ENCODE assay signal across 8 cellular contexts in genomic region chr5:119397518-119398380, GRCh38. TPM values are rescaled to one million over a fixed set of nuclear protein-coding genes. Genes with fewer than 3 reads are reported as not detected.
DNase-seq lines count a peak whose midpoint lies in the region; ATAC-seq and TF ChIP-seq lines count a peak whose summit lies in the region.

No MANE protein-coding gene starts in this region.

- TF ChIP-seq CTCF in OCI-LY3 (IDR thresholded peaks at IDR 0.05; ENCODE audit: low read depth, low read length), result no peak

- H4K20me1 ChIP-seq in OCI-LY3 (ENCODE audit: insufficient read depth, low read length), result peaks cover 24% of the 10 kb centered on the region

- no peaks in the 10 kb centered on the region for H3K27me3 ChIP-seq in OCI-LY3 (ENCODE audit: low read depth, low read length)

- no peaks in the 10 kb centered on the region for H3K9me3 Mint-ChIP-seq in activated CD8-positive, alpha-beta memory T cell treated with anti-CD3 and anti-CD28 coated beads, Interleukin-2, amount 10 ng/mL, durations not matched to agents 7 days and 5 days (ENCODE audit: low read depth)

- CTCF ChIA-PET in activated CD8-positive, alpha-beta memory T cell treated with anti-CD3 and anti-CD28 coated beads, Interleukin-2, amount 10 ng/mL, durations not matched to agents 7 days and 5 days (lab: Charles Lee), result interaction anchor here (0.9 to 5.3 kb wide), 4 partner anchors 14 to 83 kb away, joined by 3 to 26 read pairs (median 4); no protein-coding TSS in a partner anchor

- H3K27me3 Mint-ChIP-seq in activated CD8-positive, alpha-beta memory T cell treated with anti-CD3 and anti-CD28 coated beads, Interleukin-2, amount 10 ng/mL, durations not matched to agents 7 days and 5 days, result no peaks in the 10 kb centered on the region

- peaks cover 55% of the 10 kb centered on the region for H3K4me1 Mint-ChIP-seq in activated CD8-positive, alpha-beta memory T cell treated with anti-CD3 and anti-CD28 coated beads, Interleukin-2, amount 10 ng/mL, durations not matched to agents 7 days and 5 days

- H3K36me3 Mint-ChIP-seq in activated CD8-positive, alpha-beta memory T cell treated with anti-CD3 and anti-CD28 coated beads, Interleukin-2, amount 10 ng/mL, durations not matched to agents 7 days and 5 days, result peaks cover 38% of the 10 kb centered on the region

- peak overlapping the region; percentile 52 for H3K27ac ChIP-seq in OCI-LY3 (ENCODE audit: low read length)

- H2AFZ ChIP-seq in OCI-LY3 (ENCODE audit: low read depth, low read length), result no peak overlapping the region

- H3K4me2 ChIP-seq in OCI-LY3 (ENCODE audit: low read length), result peak overlapping the region; percentile 54

- H3K36me3 ChIP-seq in OCI-LY3 (replicated peaks; ENCODE audit: low read depth, low read length), result peaks cover 32% of the 10 kb centered on the region

- H3K4me1 ChIP-seq in OCI-LY3 (ENCODE audit: low read length), result peaks cover 82% of the 10 kb centered on the region

- no peaks in the 10 kb centered on the region for H3K9me3 ChIP-seq in OCI-LY3 (ENCODE audit: insufficient read depth, low read length)

- peak; percentile 72 for ATAC-seq in activated CD8-positive, alpha-beta memory T cell treated with anti-CD3 and anti-CD28 coated beads, Interleukin-2, amount 10 ng/mL, durations not matched to agents 7 days and 5 days
- ATAC-seq in HG02610 (IDR thresholded peaks at IDR 0.05; ENCODE audit: unreplicated experiment), result peak; percentile 79

- peak overlapping the region; percentile 52 for H3K27ac Mint-ChIP-seq in activated CD8-positive, alpha-beta memory T cell treated with anti-CD3 and anti-CD28 coated beads, Interleukin-2, amount 10 ng/mL, durations not matched to agents 7 days and 5 days

- peaks cover 42% of the 10 kb centered on the region for H3K79me2 ChIP-seq in OCI-LY3 (ENCODE audit: low read length)

- peak overlapping the region; percentile 6 for H3K4me3 ChIP-seq in OCI-LY3 (ENCODE audit: low read length)

- H3K9ac ChIP-seq in OCI-LY3 (ENCODE audit: low read length), result peak overlapping the region; percentile 19; the same call in 1 of the 2 replicates

- peak overlapping the region; percentile 17 for H3K4me3 Mint-ChIP-seq in activated CD8-positive, alpha-beta memory T cell treated with anti-CD3 and anti-CD28 coated beads, Interleukin-2, amount 10 ng/mL, durations not matched to agents 7 days and 5 days

- DNase-seq in activated CD8-positive, alpha-beta memory T cell treated with anti-CD3 and anti-CD28 coated beads, Interleukin-2, amount 10 ng/mL, durations not matched to agents 7 days and 5 days, result no peak
- no peak for DNase-seq in activated CD8-positive, alpha-beta memory T cell treated with anti-CD3 and anti-CD28 coated beads, Interleukin-2, amount 50 U/mL, for 48 hours
- DNase-seq in fibroblast of gingiva (ENCODE audit: low read depth), result peak; percentile 76
- DNase-seq in SHP77 treated with DMSO at 0.1 percent for 48 hours (lab: John Stamatoyannopoulos, UW), result no peak
- DNase-seq in NCI-H2029 (lab: John Stamatoyannopoulos, UW), result no peak
- DNase-seq in NCI-H526 treated with DMSO at 0.1 percent for 48 hours (lab: John Stamatoyannopoulos, UW), result no peak

RNA-seq across cellular contexts. Expression of gene TNFAIP8, which starts 41.9 kb away (rescaled TPM):
- 100 to 1,000 TPM; 106 to 109 TPM for total RNA-seq in activated CD8-positive, alpha-beta memory T cell treated with anti-CD3 and anti-CD28 coated beads, Interleukin-2, amount 10 ng/mL, durations not matched to agents 7 days and 5 days

RNA-seq across cellular contexts. Expression of gene HSD17B4, which starts 54.5 kb away (rescaled TPM):
- total RNA-seq in activated CD8-positive, alpha-beta memory T cell treated with anti-CD3 and anti-CD28 coated beads, Interleukin-2, amount 10 ng/mL, durations not matched to agents 7 days and 5 days, result 10 to 100 TPM; 62.0 to 88.0 TPM
